8 cellular contexts compared by ENCODE assay signal in genomic region chr5:119355636-119356383, GRCh38. TPM values are rescaled to one million over a fixed set of nuclear protein-coding genes. Genes with fewer than 3 reads are reported as not detected.
DNase-seq lines count a peak whose midpoint lies in the region; ATAC-seq and TF ChIP-seq lines count a peak whose summit lies in the region.

Gene TNFAIP8 (plus strand): TSS chr5:119356019. CDS start chr5:119356091, 72 bp downstream.

- peaks cover 30% of the 10 kb centered on the region for H3K79me2 ChIP-seq in Karpas-422 (ENCODE audit: low read length)

- H3K4me1 Mint-ChIP-seq in Calu3 (ENCODE audit: low read depth, unreplicated experiment) (peaks cover 73% of the 10 kb centered on the region), endodermal cell (peaks cover 67% of the 10 kb centered on the region)
- peaks cover 62% of the 10 kb centered on the region for H3K4me1 Mint-ChIP-seq in activated CD8-positive, alpha-beta T cell treated with anti-CD3 and anti-CD28 coated beads for 36 hours (ENCODE audit: low read depth)

- H3K27ac Mint-ChIP-seq in Calu3 (ENCODE audit: unreplicated experiment) (peak within 1 kb of the TSS; percentile 45), endodermal cell (peak within 1 kb of the TSS; percentile 82)
- peak within 1 kb of the TSS; percentile 97 for H3K27ac Mint-ChIP-seq in activated CD8-positive, alpha-beta T cell treated with anti-CD3 and anti-CD28 coated beads for 36 hours

- 1 to 3% methylated on average over 18 to 55 of the region's 55 CpGs for WGBS in endodermal cell (ENCODE audit: insufficient coverage in 1 of 2, insufficient read length in 1 of 2), 2 experiments

- H3K4me3 Mint-ChIP-seq in Calu3 (ENCODE audit: low read depth, unreplicated experiment): peak within 1 kb of the TSS; percentile 96
- peak within 1 kb of the TSS; percentile 98 for H3K4me3 Mint-ChIP-seq in activated CD8-positive, alpha-beta T cell treated with anti-CD3 and anti-CD28 coated beads for 36 hours
- H3K4me3 Mint-ChIP-seq in endodermal cell: peak within 1 kb of the TSS; percentile 72

- TF ChIP-seq CTCF in Calu3 (IDR thresholded peaks at IDR 0.05; ENCODE audit: unreplicated experiment) (no peak), endodermal cell (conservative IDR thresholded peaks at IDR 0.05) (no peak)
- TF ChIP-seq CTCF in activated CD8-positive, alpha-beta T cell treated with anti-CD3 and anti-CD28 coated beads for 36 hours (IDR thresholded peaks at IDR 0.05): no peak

- peak within 1 kb of the TSS; percentile 94 for H3K4me2 ChIP-seq in Karpas-422 (ENCODE audit: low read depth, low read length, poor library complexity, severe bottlenecking)

- H3K9me3 ChIP-seq in Karpas-422 (ENCODE audit: low read length): no peaks in the 10 kb centered on the region
- no peaks in the 10 kb centered on the region for H3K9me3 ChIP-seq in endodermal cell (ENCODE audit: control insufficient read depth, low read length)

- H3K4me3 ChIP-seq in Karpas-422 (ENCODE audit: low read length) (peak within 1 kb of the TSS; percentile 80), endodermal cell (ENCODE audit: low read length) (peak within 1 kb of the TSS; percentile 83)

- H3K36me3 Mint-ChIP-seq in Calu3 (ENCODE audit: insufficient read depth, unreplicated experiment): peaks cover 11% of the 10 kb centered on the region
- peaks cover 62% of the 10 kb centered on the region for H3K36me3 Mint-ChIP-seq in activated CD8-positive, alpha-beta T cell treated with anti-CD3 and anti-CD28 coated beads for 36 hours (ENCODE audit: low read depth)
- no peaks in the 10 kb centered on the region for H3K36me3 Mint-ChIP-seq in endodermal cell (ENCODE audit: low read depth)

- H2AFZ ChIP-seq in Karpas-422 (ENCODE audit: low read length): no peak within 1 kb of the TSS

- H3K9me3 Mint-ChIP-seq in Calu3 (ENCODE audit: low read depth, unreplicated experiment) (no peaks in the 10 kb centered on the region), endodermal cell (no peaks in the 10 kb centered on the region)
- H3K9me3 Mint-ChIP-seq in activated CD8-positive, alpha-beta T cell treated with anti-CD3 and anti-CD28 coated beads for 36 hours: no peaks in the 10 kb centered on the region

- H3K27me3 ChIP-seq in Karpas-422 (ENCODE audit: low read length): no peaks in the 10 kb centered on the region
- no peaks in the 10 kb centered on the region for H3K27me3 ChIP-seq in endodermal cell (ENCODE audit: control insufficient read depth, insufficient read depth, low read length, poor library complexity, severe bottlenecking)

- H3K9me2 ChIP-seq in Karpas-422 (replicated peaks; ENCODE audit: insufficient read depth, low read length): no peaks in the 10 kb centered on the region

- peak; percentile 21 for ATAC-seq in GM21576 (IDR thresholded peaks at IDR 0.05; ENCODE audit: unreplicated experiment)
- peak; percentile 63 for ATAC-seq in activated CD8-positive, alpha-beta T cell treated with anti-CD3 and anti-CD28 coated beads for 36 hours

- CTCF ChIA-PET in Calu3 (lab: Charles Lee): interaction anchor here (0.6 to 1.6 kb wide), 3 partner anchors 12 to 155 kb away, joined by 3 to 7 read pairs (median 6); no protein-coding TSS in a partner anchor
- CTCF ChIA-PET in activated CD8-positive, alpha-beta T cell treated with anti-CD3 and anti-CD28 coated beads for 36 hours (lab: Charles Lee): interaction anchor here (0.7 to 5.6 kb wide), 13 partner anchors 10 to 88 kb away, joined by 3 to 46 read pairs (median 5); no protein-coding TSS in a partner anchor

- DNase-seq in Calu3 (peak; percentile 69), Karpas-422 (peak; percentile 82), endodermal cell (peak; percentile 84), mesenteric fat pad (ENCODE audit: low spot score) (no peak), NCI-H774 (lab: John Stamatoyannopoulos, UW) (no peak)
- DNase-seq in activated CD8-positive, alpha-beta T cell treated with anti-CD3 and anti-CD28 coated beads for 36 hours: peak; percentile 85
- peak; percentile 54 to 57 for DNase-seq in stimulated activated CD8-positive, alpha-beta memory T cell treated with anti-CD3 and anti-CD28 coated beads, Interleukin-15, amount 100 ng/mL, for 4 hours (ENCODE audit: low read depth in 2 of 2)

- intact Hi-C loops in Calu3 (cut with micrococcal nuclease; ENCODE audit: unreplicated experiment): loop anchor here (2.0 kb wide), 2 partner anchors 57 to 87 kb away; no protein-coding TSS in a partner anchor
- intact Hi-C loops in activated CD8-positive, alpha-beta T cell treated with anti-CD3 and anti-CD28 coated beads for 36 hours (cut with micrococcal nuclease): loop anchor here (5.0 kb wide), 2 partner anchors 41 to 56 kb away; no protein-coding TSS in a partner anchor

- peaks cover 28% of the 10 kb centered on the region for H4K20me1 ChIP-seq in Karpas-422 (ENCODE audit: insufficient read depth, low read depth, low read length)

- H3K27me3 Mint-ChIP-seq in Calu3 (ENCODE audit: unreplicated experiment) (no peaks in the 10 kb centered on the region), endodermal cell (ENCODE audit: insufficient read depth) (peaks cover 16% of the 10 kb centered on the region)
- no peaks in the 10 kb centered on the region for H3K27me3 Mint-ChIP-seq in activated CD8-positive, alpha-beta T cell treated with anti-CD3 and anti-CD28 coated beads for 36 hours

- peak within 1 kb of the TSS; percentile 78 for H3K9ac ChIP-seq in Karpas-422 (ENCODE audit: low read length)
- peak within 1 kb of the TSS; percentile 59 for H3K9ac ChIP-seq in endodermal cell (ENCODE audit: extremely low read depth, low read length, poor library complexity, severe bottlenecking)

- BruUV-seq in Calu3 (replicated peaks; lab: Mats Ljungman, UMichigan): TSS peak; percentile 67

- H3K4me1 ChIP-seq in Karpas-422 (ENCODE audit: low read length): peaks cover 88% of the 10 kb centered on the region
- peaks cover 13% of the 10 kb centered on the region for H3K4me1 ChIP-seq in endodermal cell (ENCODE audit: control insufficient read depth, insufficient read depth, low read length)

- H3K36me3 ChIP-seq in Karpas-422 (ENCODE audit: insufficient read depth, low read length): no peaks in the 10 kb centered on the region
- H3K36me3 ChIP-seq in endodermal cell (ENCODE audit: control insufficient read depth, insufficient read depth, low read length): peaks cover 3% of the 10 kb centered on the region

- H3K27ac ChIP-seq in Karpas-422 (ENCODE audit: low read length) (peak within 1 kb of the TSS; percentile 95), endodermal cell (ENCODE audit: low read depth, low read length) (no peak within 1 kb of the TSS)

- POLR2A ChIA-PET in activated CD8-positive, alpha-beta T cell treated with anti-CD3 and anti-CD28 coated beads for 36 hours (lab: Charles Lee): interaction anchor here (0.6 to 6.3 kb wide), 18 partner anchors 10 to 177 kb away, joined by 3 to 163 read pairs (median 4); no protein-coding TSS in a partner anchor

RNA-seq across cellular contexts. Expression of gene TNFAIP8, which starts in this region (rescaled TPM):
- total RNA-seq in Calu3 (2022) (24.2 and 30.6 TPM in 2 replicates), endodermal cell (10 to 100 TPM; 29.6 to 39.5 TPM), mesenteric fat pad (29.6 TPM)
- 34.5 and 58.7 TPM in 2 replicates for total RNA-seq in Karpas-422 (2014; rRNA removed; shearing (Covaris generic); ENCODE audit: low replicate concordance)
- total RNA-seq in activated CD8-positive, alpha-beta T cell treated with anti-CD3 and anti-CD28 coated beads for 36 hours: 100 to 1,000 TPM; 135 to 141 TPM
- 16.1 TPM for polyA plus RNA-seq in endodermal cell (2013, experiment 1 of 2)
- 14.5 TPM for polyA plus RNA-seq in endodermal cell (2013, experiment 2 of 2)

Comparison
In these comparisons a context has a peak if more than half of its experiments do, and no peak if none do; other contexts are left out.
1. DNase-seq: peak in Calu3 (single experiment), Karpas-422 (single experiment), activated CD8-positive, alpha-beta T cell treated with anti-CD3 and anti-CD28 coated beads for 36 hours (single experiment), endodermal cell (single experiment) and stimulated activated CD8-positive, alpha-beta memory T cell treated with anti-CD3 and anti-CD28 coated beads, Interleukin-15, amount 100 ng/mL, for 4 hours (2 of 2); none in mesenteric fat pad (single experiment) and NCI-H774 (single experiment).
2. H3K27ac Mint-ChIP-seq: peak in every context shown above with its lines; median percentile 97 in activated CD8-positive, alpha-beta T cell treated with anti-CD3 and anti-CD28 coated beads for 36 hours; 82 in endodermal cell; 45 in Calu3.
3. Peak in every context shown above with its lines, with median percentiles within 50 percentile points of each other: H3K4me3 Mint-ChIP-seq.